31 cellular contexts compared by ENCODE assay signal in genomic region chr14:88625671-88626070, GRCh38.
"Had no signal": no experiment of that assay in that cellular context is flagged by ENCODE, and none has a peak within 500 bp of the region (broad histone marks: within the 10 kb centered on the region; RNA-seq: fewer than 3 reads in every experiment).

No MANE protein-coding gene starts in this region.

- H3K27ac Mint-ChIP-seq: naive thymus-derived CD8-positive, alpha-beta T cell; natural killer cell treated with Interleukin-12 subunit alpha and Interleukin-12 subunit beta and Interleukin-15 and Interleukin-18, amount 100 ng/mL, for 72 hours; neural progenitor cell; progenitor cell of endocrine pancreas; stimulated activated memory B cell treated with anti-CD40 and anti-IgM and Interleukin-4, amounts not matched to agents 10 μg/mL and 1 μg/mL and 100 μg/mL, for 72 hours; stimulated activated naive CD8-positive, alpha-beta T cell treated with anti-CD3 and anti-CD28 coated beads, Interleukin-15, amount 100 ng/mL, for 72 hours; type B pancreatic cell had no signal

- H3K4me3 ChIP-seq: neural progenitor cell, ovary, psoas muscle, skin epidermis, smooth muscle cell, spleen, suprapubic skin, testis, tibial artery, transverse colon, upper lobe of right lung, uterus had no signal

- H3K36me3 ChIP-seq: neural progenitor cell, ovary, suprapubic skin, transverse colon, upper lobe of right lung, uterus had no signal

- ATAC-seq: naive thymus-derived CD8-positive, alpha-beta T cell; natural killer cell treated with Interleukin-12 subunit alpha and Interleukin-12 subunit beta and Interleukin-15 and Interleukin-18, amount 100 ng/mL, for 72 hours; psoas muscle; right cardiac atrium; sciatic nerve; stimulated activated memory B cell treated with anti-CD40 and anti-IgM and Interleukin-4, amounts not matched to agents 10 μg/mL and 1 μg/mL and 100 μg/mL, for 72 hours; stimulated activated naive CD8-positive, alpha-beta T cell treated with anti-CD3 and anti-CD28 coated beads, Interleukin-15, amount 100 ng/mL, for 72 hours; stimulated activated naive CD8-positive, alpha-beta T cell treated with anti-CD3 and anti-CD28 coated beads, Interleukin-15, Interleukin-2, amounts not matched to agents 100 U/mL and 50 U/mL, for 24 hours; upper lobe of right lung had no signal

- H3K9me3 Mint-ChIP-seq: naive thymus-derived CD8-positive, alpha-beta T cell; natural killer cell treated with Interleukin-12 subunit alpha and Interleukin-12 subunit beta and Interleukin-15 and Interleukin-18, amount 100 ng/mL, for 72 hours; neural progenitor cell; stimulated activated memory B cell treated with anti-CD40 and anti-IgM and Interleukin-4, amounts not matched to agents 10 μg/mL and 1 μg/mL and 100 μg/mL, for 72 hours; stimulated activated naive CD8-positive, alpha-beta T cell treated with anti-CD3 and anti-CD28 coated beads, Interleukin-15, amount 100 ng/mL, for 72 hours; type B pancreatic cell had no signal

- H3K27me3 Mint-ChIP-seq: naive thymus-derived CD8-positive, alpha-beta T cell; natural killer cell treated with Interleukin-12 subunit alpha and Interleukin-12 subunit beta and Interleukin-15 and Interleukin-18, amount 100 ng/mL, for 72 hours; progenitor cell of endocrine pancreas; stimulated activated memory B cell treated with anti-CD40 and anti-IgM and Interleukin-4, amounts not matched to agents 10 μg/mL and 1 μg/mL and 100 μg/mL, for 72 hours; stimulated activated naive CD8-positive, alpha-beta T cell treated with anti-CD3 and anti-CD28 coated beads, Interleukin-15, amount 100 ng/mL, for 72 hours; type B pancreatic cell had no signal

- H3K9me3 ChIP-seq: ovary, psoas muscle, spleen, suprapubic skin, testis, tibial artery, transverse colon, upper lobe of right lung, uterus had no signal

- H2AFZ ChIP-seq: neural progenitor cell, parathyroid adenoma had no signal

- H3K27ac ChIP-seq: neural progenitor cell, ovary, parathyroid adenoma, psoas muscle, skin epidermis, spleen, suprapubic skin, testis, tibial artery, transverse colon, upper lobe of right lung, uterus had no signal

- H3K27me3 ChIP-seq: neural progenitor cell, ovary, spleen, suprapubic skin, testis, tibial artery, transverse colon, upper lobe of right lung, uterus had no signal

- H3K9ac ChIP-seq: neural progenitor cell, parathyroid adenoma had no signal

- H3K4me2 ChIP-seq: neural progenitor cell, smooth muscle cell had no signal

- H3K4me3 Mint-ChIP-seq: naive thymus-derived CD8-positive, alpha-beta T cell; natural killer cell treated with Interleukin-12 subunit alpha and Interleukin-12 subunit beta and Interleukin-15 and Interleukin-18, amount 100 ng/mL, for 72 hours; neural progenitor cell; stimulated activated memory B cell treated with anti-CD40 and anti-IgM and Interleukin-4, amounts not matched to agents 10 μg/mL and 1 μg/mL and 100 μg/mL, for 72 hours; stimulated activated naive CD8-positive, alpha-beta T cell treated with anti-CD3 and anti-CD28 coated beads, Interleukin-15, amount 100 ng/mL, for 72 hours; type B pancreatic cell had no signal

- H3K36me3 Mint-ChIP-seq: neural progenitor cell had no signal

- H3K4me1 Mint-ChIP-seq: naive thymus-derived CD8-positive, alpha-beta T cell; neural progenitor cell; stimulated activated memory B cell treated with anti-CD40 and anti-IgM and Interleukin-4, amounts not matched to agents 10 μg/mL and 1 μg/mL and 100 μg/mL, for 72 hours; stimulated activated naive CD8-positive, alpha-beta T cell treated with anti-CD3 and anti-CD28 coated beads, Interleukin-15, amount 100 ng/mL, for 72 hours had no signal

- H3K4me1 ChIP-seq: neural progenitor cell, parathyroid adenoma, psoas muscle, spleen, suprapubic skin, testis, tibial artery, transverse colon, upper lobe of right lung, uterus had no signal

- DNase-seq: naive thymus-derived CD8-positive, alpha-beta T cell; occipital lobe; ovary; posterior cingulate gyrus; psoas muscle; right cardiac atrium; spleen; stimulated activated CD4-positive, alpha-beta T cell treated with anti-CD3 and anti-CD28 coated beads, Interleukin-12 subunit alpha, Interleukin-12 subunit beta, amount 100 ng/mL, for 4 hours; stimulated activated CD4-positive, alpha-beta T cell treated with anti-CD3 and anti-CD28 coated beads, Interleukin-1b, Interleukin-23, amount 100 ng/mL, for 48 hours; stimulated activated CD4-positive, alpha-beta T cell treated with anti-CD3 and anti-CD28 coated beads, Interleukin-4, amount 100 ng/mL, for 1 hour; stimulated activated CD4-positive, alpha-beta T cell treated with anti-CD3 and anti-CD28 coated beads, Interleukin-4, amount 100 ng/mL, for 4 hours; stimulated activated CD8-positive, alpha-beta memory T cell treated with anti-CD3 and anti-CD28 coated beads, Interleukin-4, amount 100 ng/mL, for 48 hours; stimulated activated naive CD4-positive, alpha-beta T cell; stimulated activated naive CD8-positive, alpha-beta T cell treated with anti-CD3 and anti-CD28 coated beads, Interleukin-15, amount 100 ng/mL, for 72 hours; stimulated activated naive CD8-positive, alpha-beta T cell treated with anti-CD3 and anti-CD28 coated beads, Interleukin-15, Interleukin-2, amounts not matched to agents 100 U/mL and 50 U/mL, for 24 hours; substantia nigra; testis; tibial artery; transverse colon; upper lobe of right lung; uterus had no signal
